In genomic region chr1:3541930-3542329, GRCh38 we compare ENCODE assay signal across 18 cellular contexts.
DNase-seq lines count a peak whose midpoint lies in the region; ATAC-seq, FAIRE-seq and TF ChIP-seq lines count a peak whose summit lies in the region.
"Had no signal": no experiment of that assay in that cellular context is flagged by ENCODE, and none has a peak within 500 bp of the region (broad histone marks: within the 10 kb centered on the region; RNA-seq: fewer than 3 reads in every experiment).

No MANE protein-coding gene starts in this region.

- FAIRE-seq in GM12892 (lab: Jason Lieb, UNC), result no peak

- DNase-seq in MCF 10A (ENCODE audit: unreplicated experiment) (no peak), mammary epithelial cell (no peak), chondrocyte (ENCODE audit: low spot score) (no peak), lower lobe of right lung (no peak), uterus (peak in 1 of 2 donors; percentile 56), GM12892 (ENCODE audit: insufficient read length) (no peak), brain microvascular endothelial cell (no peak)
- DNase-seq: activated CD4-positive, CD25-positive, alpha-beta regulatory T cell treated with anti-CD3 and anti-CD28 coated beads, Interleukin-2, amount 50 U/mL, for 72 hours; activated gamma-delta T cell treated with Interleukin-2 at 50 U/mL for 16 hours; CD4-positive, alpha-beta memory T cell; dermis blood vessel endothelial cell; stimulated activated CD4-positive, alpha-beta T cell treated with anti-CD3 and anti-CD28 coated beads, Interleukin-2, amount 100 ng/mL, for 24 hours; T-helper 2 cell had no signal

- POLR2A ChIA-PET in MCF 10A (lab: Yijun Ruan, JAX), result interaction anchor here (1.8 to 2.4 kb wide), 2 partner anchors 11 to 13 kb away, joined by 13 to 20 read pairs; no protein-coding TSS in a partner anchor

- TF ChIP-seq POLR2A in uterus (IDR thresholded peaks at IDR 0.05) (no peak), GM12892 (IDR thresholded peaks at IDR 0.05; ENCODE audit: low read depth, low read length) (no peak)

- H3K27me3 Mint-ChIP-seq in MCF 10A (ENCODE audit: insufficient read depth, unreplicated experiment) (no peaks in the 10 kb centered on the region), chondrocyte (ENCODE audit: low read depth) (no peaks in the 10 kb centered on the region)
- H3K27me3 Mint-ChIP-seq: CD4-positive, alpha-beta memory T cell; natural killer cell treated with Interleukin-12 subunit alpha and Interleukin-12 subunit beta and Interleukin-15 and Interleukin-18, amount 100 ng/mL, for 72 hours had no signal

- no peaks in the 10 kb centered on the region for H3K79me2 ChIP-seq in mammary epithelial cell (ENCODE audit: insufficient read depth, low read length)

- peaks cover 43% of the 10 kb centered on the region for H3K4me1 ChIP-seq in mammary epithelial cell (ENCODE audit: insufficient read depth, low read length)
- H3K4me1 ChIP-seq in lower lobe of right lung, result peaks cover 46% of the 10 kb centered on the region
- H3K4me1 ChIP-seq in uterus, result peaks cover 0 to 6% of the 10 kb centered on the region in 2 donors

- H3K4me1 Mint-ChIP-seq in MCF 10A (ENCODE audit: insufficient read depth, unreplicated experiment) (peaks cover 10% of the 10 kb centered on the region), chondrocyte (ENCODE audit: low read depth) (peaks cover 69% of the 10 kb centered on the region)
- H3K4me1 Mint-ChIP-seq: CD4-positive, alpha-beta memory T cell had no signal

- no peak overlapping the region for H2AFZ ChIP-seq in mammary epithelial cell (ENCODE audit: low read depth, low read length)

- H3K4me2 ChIP-seq in mammary epithelial cell (ENCODE audit: insufficient read depth, low read depth, low read length), result no peak overlapping the region

- H3K36me3 Mint-ChIP-seq in MCF 10A (ENCODE audit: insufficient read depth, unreplicated experiment) (no peaks in the 10 kb centered on the region), chondrocyte (ENCODE audit: low read depth) (no peaks in the 10 kb centered on the region)
- H3K36me3 Mint-ChIP-seq: CD4-positive, alpha-beta memory T cell; natural killer cell treated with Interleukin-12 subunit alpha and Interleukin-12 subunit beta and Interleukin-15 and Interleukin-18, amount 100 ng/mL, for 72 hours had no signal

- no peak overlapping the region for H3K4me3 Mint-ChIP-seq in MCF 10A (ENCODE audit: unreplicated experiment)
- no peak overlapping the region for H3K4me3 Mint-ChIP-seq in chondrocyte (ENCODE audit: unreplicated experiment)
- H3K4me3 Mint-ChIP-seq: CD4-positive, alpha-beta memory T cell; natural killer cell treated with Interleukin-12 subunit alpha and Interleukin-12 subunit beta and Interleukin-15 and Interleukin-18, amount 100 ng/mL, for 72 hours had no signal

- H4K20me1 ChIP-seq in mammary epithelial cell (ENCODE audit: insufficient read depth, low read length), result no peaks in the 10 kb centered on the region

- no peaks in the 10 kb centered on the region for H3K36me3 ChIP-seq in mammary epithelial cell (ENCODE audit: insufficient read depth, low read length)
- no peaks in the 10 kb centered on the region for H3K36me3 ChIP-seq in lower lobe of right lung
- no peaks in the 10 kb centered on the region for H3K36me3 ChIP-seq in uterus
- no peaks in the 10 kb centered on the region for H3K36me3 ChIP-seq in brain microvascular endothelial cell (replicated peaks)
- H3K36me3 ChIP-seq: suprapubic skin had no signal

- H3K4me3 ChIP-seq in mammary epithelial cell (replicated peaks in 1 of 3; ENCODE audit: insufficient read depth in 1 of 3, low read depth in 2 of 3, low read length in 3 of 3) (no peak overlapping the region), lower lobe of right lung (no peak overlapping the region), uterus (no peak overlapping the region), brain microvascular endothelial cell (ENCODE audit: low read depth, low read length) (no peak overlapping the region)
- H3K4me3 ChIP-seq: suprapubic skin had no signal

- H3K27ac ChIP-seq in mammary epithelial cell (ENCODE audit: insufficient read depth, low read depth, low read length), result no peak overlapping the region
- H3K27ac ChIP-seq in lower lobe of right lung, result peak overlapping the region; percentile 41
- H3K27ac ChIP-seq in uterus, result peak overlapping the region; percentile 7 to 15
- H3K27ac ChIP-seq in brain microvascular endothelial cell, result no peak overlapping the region
- H3K27ac ChIP-seq: 22Rv1, suprapubic skin had no signal

- no peaks in the 10 kb centered on the region for H3K9me3 ChIP-seq in mammary epithelial cell (replicated peaks; ENCODE audit: insufficient read depth, low read length)
- no peaks in the 10 kb centered on the region for H3K9me3 ChIP-seq in lower lobe of right lung
- H3K9me3 ChIP-seq in uterus, result no peaks in the 10 kb centered on the region
- H3K9me3 ChIP-seq: suprapubic skin had no signal

- WGBS in mammary epithelial cell (ENCODE audit: low coverage, missing lambda C conversion rate), result 100% methylated on average over 5 of the region's 18 CpGs

- H3K9me3 Mint-ChIP-seq in MCF 10A (ENCODE audit: unreplicated experiment) (no peaks in the 10 kb centered on the region), chondrocyte (ENCODE audit: low read depth) (no peaks in the 10 kb centered on the region)
- H3K9me3 Mint-ChIP-seq: CD4-positive, alpha-beta memory T cell; natural killer cell treated with Interleukin-12 subunit alpha and Interleukin-12 subunit beta and Interleukin-15 and Interleukin-18, amount 100 ng/mL, for 72 hours had no signal

- intact Hi-C loops in MCF 10A (cut with micrococcal nuclease) (no loop called here), mammary epithelial cell (cut with micrococcal nuclease) (no loop called here), lower lobe of right lung (cut with DNase I) (no loop called here), uterus (cut with DNase I; ENCODE audit: low total_unique reads) (no loop called here)

- ATAC-seq in lower lobe of right lung, result no peak
- no peak for ATAC-seq in GM18909 (IDR thresholded peaks at IDR 0.05; ENCODE audit: poor library complexity, unreplicated experiment)
- ATAC-seq: esophagus mucosa; natural killer cell treated with Interleukin-12 subunit alpha and Interleukin-12 subunit beta and Interleukin-15 and Interleukin-18, amount 100 ng/mL, for 72 hours had no signal

- CTCF ChIA-PET in MCF 10A (lab: Yijun Ruan, JAX), result interaction anchor here (1.5 to 1.8 kb wide), 3 partner anchors 12 to 78 kb away, joined by 6 to 12 read pairs (median 7); no protein-coding TSS in a partner anchor
- CTCF ChIA-PET in mammary epithelial cell (lab: Charles Lee; ENCODE audit: low non-redundant PET), result no interaction called here

- BruUV-seq in MCF 10A (replicated peaks; lab: Mats Ljungman, UMichigan), result no TSS peak
- no TSS peak for BruUV-seq in mammary epithelial cell (replicated peaks; lab: Mats Ljungman, UMichigan)

- H3K9ac ChIP-seq in mammary epithelial cell (ENCODE audit: insufficient read depth, low read length), result no peak overlapping the region

- H3K27ac Mint-ChIP-seq in MCF 10A (ENCODE audit: low read depth, unreplicated experiment) (peak overlapping the region; percentile 83), chondrocyte (ENCODE audit: unreplicated experiment) (peak overlapping the region; percentile 89)
- H3K27ac Mint-ChIP-seq: CD4-positive, alpha-beta memory T cell; natural killer cell treated with Interleukin-12 subunit alpha and Interleukin-12 subunit beta and Interleukin-15 and Interleukin-18, amount 100 ng/mL, for 72 hours had no signal

- no peak for TF ChIP-seq CTCF in MCF 10A (IDR thresholded peaks at IDR 0.05; ENCODE audit: unreplicated experiment)
- no peak for TF ChIP-seq CTCF in mammary epithelial cell (conservative IDR thresholded peaks at IDR 0.05 in 1 of 2, IDR thresholded peaks at IDR 0.05 in 1 of 2; ENCODE audit: extremely low read depth in 1 of 2, insufficient read depth in 1 of 2, low read depth in 1 of 2, low read length in 2 of 2)
- TF ChIP-seq CTCF in chondrocyte (IDR thresholded peaks at IDR 0.05), result peak; percentile 15
- TF ChIP-seq CTCF in lower lobe of right lung (IDR thresholded peaks at IDR 0.05), result no peak
- no peak for TF ChIP-seq CTCF in uterus (IDR thresholded peaks at IDR 0.05)
- TF ChIP-seq CTCF in brain microvascular endothelial cell (IDR thresholded peaks at IDR 0.05; ENCODE audit: low read depth, low read length, missing control alignments), result no peak

- in situ Hi-C loops in mammary epithelial cell (cut with MboI; ENCODE audit: low sequenced_read_pairs in 2 of 2) (no loop called here), brain microvascular endothelial cell (cut with HindIII; ENCODE audit: low pct_ligation_motif_present, low sequenced_read_pairs) (no loop called here)

- H3K27me3 ChIP-seq in mammary epithelial cell (ENCODE audit: insufficient read depth, low read length), result no peaks in the 10 kb centered on the region
- H3K27me3 ChIP-seq in lower lobe of right lung (ENCODE audit: low read depth), result no peaks in the 10 kb centered on the region
- H3K27me3 ChIP-seq in uterus, result no peaks in the 10 kb centered on the region
- no peaks in the 10 kb centered on the region for H3K27me3 ChIP-seq in brain microvascular endothelial cell (replicated peaks)
- H3K27me3 ChIP-seq: suprapubic skin had no signal

- dilution Hi-C loops in mammary epithelial cell (cut with HindIII; ENCODE audit: low sequenced_read_pairs), result no loop called here

Comparison
In these comparisons a context has a peak if more than half of its experiments do, and no peak if none do; other contexts are left out.
1. H3K27ac ChIP-seq: peak in lower lobe of right lung (single experiment) and uterus (2 of 2); none in mammary epithelial cell (single experiment) and brain microvascular endothelial cell (single experiment).